ENCODE assay signal across 8 cellular contexts in genomic region chr17:76529224-76529642, GRCh38. TPM values are rescaled to one million over a fixed set of nuclear protein-coding genes. Genes with fewer than 3 reads are reported as not detected.
A peak's percentile ranks its signal among the peaks of the same experiment; 100 is the strongest.
DNase-seq lines count a peak whose midpoint lies in the region; ATAC-seq and TF ChIP-seq lines count a peak whose summit lies in the region.

No MANE protein-coding gene starts in this region.

- no peak overlapping the region for H3K4me3 Mint-ChIP-seq in activated naive CD8-positive, alpha-beta T cell treated with anti-CD3 and anti-CD28 coated beads, Interleukin-2, amount 10 ng/mL, durations not matched to agents 7 days and 5 days
- no peak overlapping the region for H3K4me3 Mint-ChIP-seq in activated naive CD8-positive, alpha-beta T cell treated with anti-CD3 and anti-CD28 coated beads, Interleukin-2, amount 50 U/mL, for 24 hours
- H3K4me3 Mint-ChIP-seq in dendritic cell treated with granulocyte-macrophage colony-stimulating factor and Interleukin-4, amounts not matched to agents 40 ng/mL and 50 ng/mL, for 4 days, result peak overlapping the region; percentile 10
- H3K4me3 Mint-ChIP-seq in mesothelial cell of epicardium, result no peak overlapping the region

- no peak for TF ChIP-seq CTCF in mesothelial cell of epicardium (IDR thresholded peaks at IDR 0.05; ENCODE audit: unreplicated experiment)

- peaks cover 2% of the 10 kb centered on the region for H3K27me3 Mint-ChIP-seq in activated naive CD8-positive, alpha-beta T cell treated with anti-CD3 and anti-CD28 coated beads, Interleukin-2, amount 10 ng/mL, durations not matched to agents 7 days and 5 days
- peaks cover 2% of the 10 kb centered on the region for H3K27me3 Mint-ChIP-seq in activated naive CD8-positive, alpha-beta T cell treated with anti-CD3 and anti-CD28 coated beads, Interleukin-2, amount 50 U/mL, for 24 hours
- peaks cover 49% of the 10 kb centered on the region for H3K27me3 Mint-ChIP-seq in dendritic cell treated with granulocyte-macrophage colony-stimulating factor and Interleukin-4, amounts not matched to agents 40 ng/mL and 50 ng/mL, for 4 days
- peaks cover 3% of the 10 kb centered on the region for H3K27me3 Mint-ChIP-seq in mesothelial cell of epicardium (ENCODE audit: low read depth)

- H3K27ac Mint-ChIP-seq in activated naive CD8-positive, alpha-beta T cell treated with anti-CD3 and anti-CD28 coated beads, Interleukin-2, amount 10 ng/mL, durations not matched to agents 7 days and 5 days, result peak overlapping the region; percentile 34
- H3K27ac Mint-ChIP-seq in activated naive CD8-positive, alpha-beta T cell treated with anti-CD3 and anti-CD28 coated beads, Interleukin-2, amount 50 U/mL, for 24 hours, result no peak overlapping the region
- H3K27ac Mint-ChIP-seq in dendritic cell treated with granulocyte-macrophage colony-stimulating factor and Interleukin-4, amounts not matched to agents 40 ng/mL and 50 ng/mL, for 4 days, result peak overlapping the region; percentile 81
- H3K27ac Mint-ChIP-seq in mesothelial cell of epicardium, result peak overlapping the region; percentile 72

- peaks cover 12% of the 10 kb centered on the region for H3K4me1 Mint-ChIP-seq in activated naive CD8-positive, alpha-beta T cell treated with anti-CD3 and anti-CD28 coated beads, Interleukin-2, amount 10 ng/mL, durations not matched to agents 7 days and 5 days
- H3K4me1 Mint-ChIP-seq in activated naive CD8-positive, alpha-beta T cell treated with anti-CD3 and anti-CD28 coated beads, Interleukin-2, amount 50 U/mL, for 24 hours, result peaks cover 28% of the 10 kb centered on the region
- H3K4me1 Mint-ChIP-seq in dendritic cell treated with granulocyte-macrophage colony-stimulating factor and Interleukin-4, amounts not matched to agents 40 ng/mL and 50 ng/mL, for 4 days (ENCODE audit: low read depth), result peaks cover 19% of the 10 kb centered on the region
- peaks cover 39% of the 10 kb centered on the region for H3K4me1 Mint-ChIP-seq in mesothelial cell of epicardium

- ATAC-seq in activated naive CD8-positive, alpha-beta T cell treated with anti-CD3 and anti-CD28 coated beads, Interleukin-2, amount 10 ng/mL, durations not matched to agents 7 days and 5 days (ENCODE audit: low read depth), result no peak
- ATAC-seq in activated naive CD8-positive, alpha-beta T cell treated with anti-CD3 and anti-CD28 coated beads, Interleukin-2, amount 50 U/mL, for 24 hours, result no peak
- no peak for ATAC-seq in GM18517 (IDR thresholded peaks at IDR 0.05; ENCODE audit: unreplicated experiment)

- H3K9me3 Mint-ChIP-seq in activated naive CD8-positive, alpha-beta T cell treated with anti-CD3 and anti-CD28 coated beads, Interleukin-2, amount 10 ng/mL, durations not matched to agents 7 days and 5 days, result no peaks in the 10 kb centered on the region
- no peaks in the 10 kb centered on the region for H3K9me3 Mint-ChIP-seq in activated naive CD8-positive, alpha-beta T cell treated with anti-CD3 and anti-CD28 coated beads, Interleukin-2, amount 50 U/mL, for 24 hours
- H3K9me3 Mint-ChIP-seq in dendritic cell treated with granulocyte-macrophage colony-stimulating factor and Interleukin-4, amounts not matched to agents 40 ng/mL and 50 ng/mL, for 4 days, result no peaks in the 10 kb centered on the region
- no peaks in the 10 kb centered on the region for H3K9me3 Mint-ChIP-seq in mesothelial cell of epicardium

- POLR2A ChIA-PET in activated naive CD8-positive, alpha-beta T cell treated with anti-CD3 and anti-CD28 coated beads, Interleukin-2, amount 10 ng/mL, durations not matched to agents 7 days and 5 days (lab: Charles Lee), result no interaction called here

- DNase-seq in activated naive CD8-positive, alpha-beta T cell treated with anti-CD3 and anti-CD28 coated beads, Interleukin-2, amount 10 ng/mL, durations not matched to agents 7 days and 5 days, result no peak
- DNase-seq in activated naive CD8-positive, alpha-beta T cell treated with anti-CD3 and anti-CD28 coated beads, Interleukin-2, amount 50 U/mL, for 24 hours, result no peak
- DNase-seq in mesothelial cell of epicardium (ENCODE audit: low spot score in 2 of 2, unreplicated experiment in 2 of 2), result no peak
- DNase-seq in NCI-H526 treated with DMSO at 0.1 percent for 48 hours (lab: John Stamatoyannopoulos, UW), result no peak
- no peak for DNase-seq in NCI-H748 (lab: John Stamatoyannopoulos, UW; ENCODE audit: unreplicated experiment)
- DNase-seq in Kasumi-1 (lab: John Stamatoyannopoulos, UW), result no peak

- intact Hi-C loops in dendritic cell treated with granulocyte-macrophage colony-stimulating factor and Interleukin-4, amounts not matched to agents 40 ng/mL and 50 ng/mL, for 4 days (cut with micrococcal nuclease), result loop anchor here (10.0 kb wide), 1 partner anchor 186 kb away; the partner anchor contains the start of gene MXRA7

- H3K36me3 Mint-ChIP-seq in activated naive CD8-positive, alpha-beta T cell treated with anti-CD3 and anti-CD28 coated beads, Interleukin-2, amount 10 ng/mL, durations not matched to agents 7 days and 5 days, result no peaks in the 10 kb centered on the region
- no peaks in the 10 kb centered on the region for H3K36me3 Mint-ChIP-seq in activated naive CD8-positive, alpha-beta T cell treated with anti-CD3 and anti-CD28 coated beads, Interleukin-2, amount 50 U/mL, for 24 hours (ENCODE audit: low read depth)
- no peaks in the 10 kb centered on the region for H3K36me3 Mint-ChIP-seq in dendritic cell treated with granulocyte-macrophage colony-stimulating factor and Interleukin-4, amounts not matched to agents 40 ng/mL and 50 ng/mL, for 4 days (ENCODE audit: low read depth)
- no peaks in the 10 kb centered on the region for H3K36me3 Mint-ChIP-seq in mesothelial cell of epicardium

RNA-seq across cellular contexts. Expression of gene CYGB, which starts 8.3 kb away (rescaled TPM):
- under 1 TPM in 1 of 2 experiments, not detected in 1; 0.37 TPM for total RNA-seq in activated naive CD8-positive, alpha-beta T cell treated with anti-CD3 and anti-CD28 coated beads, Interleukin-2, amount 10 ng/mL, durations not matched to agents 7 days and 5 days
- total RNA-seq in mesothelial cell of epicardium, result 8.6 to 10.4 TPM (median 10.1 TPM) in 3 replicates

RNA-seq across cellular contexts. Expression of gene PRCD, which starts 10.6 kb away (rescaled TPM):
- 1 to 10 TPM in 1 of 2 experiments, under 1 TPM in 1; 0.78 to 1.1 TPM for total RNA-seq in activated naive CD8-positive, alpha-beta T cell treated with anti-CD3 and anti-CD28 coated beads, Interleukin-2, amount 10 ng/mL, durations not matched to agents 7 days and 5 days
- total RNA-seq in mesothelial cell of epicardium, result 8.7 to 9.9 TPM (median 9.9 TPM) in 3 replicates

RNA-seq across cellular contexts. Expression of gene RHBDF2, which starts 28.0 kb away (rescaled TPM):
- total RNA-seq in activated naive CD8-positive, alpha-beta T cell treated with anti-CD3 and anti-CD28 coated beads, Interleukin-2, amount 10 ng/mL, durations not matched to agents 7 days and 5 days, result 10 to 100 TPM; 65.1 to 67.2 TPM
- 19.1 to 21.6 TPM (median 21.5 TPM) in 3 replicates for total RNA-seq in mesothelial cell of epicardium

RNA-seq across cellular contexts. Expression of gene ST6GALNAC2, which starts 56.4 kb away (rescaled TPM):
- total RNA-seq in activated naive CD8-positive, alpha-beta T cell treated with anti-CD3 and anti-CD28 coated beads, Interleukin-2, amount 10 ng/mL, durations not matched to agents 7 days and 5 days, result 1 to 10 TPM; 3.4 to 3.9 TPM
- total RNA-seq in mesothelial cell of epicardium, result 1.3 to 1.9 TPM (median 1.5 TPM) in 3 replicates
